Comparison of ENCODE assay signal across 25 cellular contexts in the genomic region with DNA sequence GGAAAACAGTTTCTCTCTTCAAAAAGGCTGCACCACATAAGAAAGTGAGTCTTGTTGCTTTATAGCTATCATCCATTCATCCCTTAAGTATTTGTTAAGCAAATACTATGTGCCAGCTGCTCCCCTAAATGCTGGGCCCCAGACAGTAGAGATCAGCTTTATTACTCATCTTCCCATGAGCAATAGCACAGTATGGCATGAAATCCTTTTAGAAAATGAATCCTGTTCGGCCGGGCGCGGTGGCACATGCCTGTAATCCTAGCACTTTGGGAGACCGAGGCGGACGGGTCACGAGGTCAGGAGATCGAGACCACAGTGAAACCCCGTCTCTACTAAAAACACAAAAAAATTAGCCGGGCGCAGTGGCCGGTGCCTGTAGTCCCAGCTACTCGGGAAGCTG.
DNase-seq lines count a peak whose midpoint lies in the region; ATAC-seq and TF ChIP-seq lines count a peak whose summit lies in the region.
"Had no signal": no experiment of that assay in that cellular context is flagged by ENCODE, and none has a peak within 500 bp of the region (broad histone marks: within the 10 kb centered on the region; RNA-seq: fewer than 3 reads in every experiment).

No MANE protein-coding gene starts in this region.

- H3K27me3 Mint-ChIP-seq in chondrocyte (ENCODE audit: low read depth), result no peaks in the 10 kb centered on the region
- H3K27me3 Mint-ChIP-seq: activated naive CD4-positive, alpha-beta T cell treated with anti-CD3 and anti-CD28 coated beads, Interleukin-2, amount 50 U/mL, for 24 hours; CD4-positive, alpha-beta memory T cell; effector memory CD8-positive, alpha-beta T cell; stimulated activated naive CD8-positive, alpha-beta T cell treated with anti-CD3 and anti-CD28 coated beads, Interleukin-15, Interleukin-2, amounts not matched to agents 100 ng/mL and 50 ng/mL, for 24 hours; T-cell had no signal

- peaks cover 3% of the 10 kb centered on the region for H3K36me3 Mint-ChIP-seq in chondrocyte (ENCODE audit: low read depth)
- H3K36me3 Mint-ChIP-seq: activated naive CD4-positive, alpha-beta T cell treated with anti-CD3 and anti-CD28 coated beads, Interleukin-2, amount 50 U/mL, for 24 hours had no signal

- intact Hi-C loops in left colon (cut with DNase I, micrococcal nuclease), result no loop called here

- no peak for TF ChIP-seq CTCF in chondrocyte (IDR thresholded peaks at IDR 0.05)

- ATAC-seq in left colon (peak; percentile 31), HG03521 (IDR thresholded peaks at IDR 0.05; ENCODE audit: unreplicated experiment) (no peak)
- ATAC-seq: effector memory CD8-positive, alpha-beta T cell; GM12878; naive thymus-derived CD8-positive, alpha-beta T cell; T-cell had no signal

- no peaks in the 10 kb centered on the region for H3K9me3 Mint-ChIP-seq in chondrocyte (ENCODE audit: low read depth)
- H3K9me3 Mint-ChIP-seq: activated naive CD4-positive, alpha-beta T cell treated with anti-CD3 and anti-CD28 coated beads, Interleukin-2, amount 50 U/mL, for 24 hours; activated T-helper 1 cell treated with anti-CD3 and anti-CD28 coated beads, Interleukin-12 subunit alpha, Interleukin-12 subunit beta, Interleukin-2, Interleukin-4 antibody, amounts not matched to agents 30 ng/mL and 10 ng/mL and 1 ng/mL, durations not matched to agents 14 hours and 24 hours and 36 hours; CD4-positive, alpha-beta memory T cell; effector memory CD8-positive, alpha-beta T cell; stimulated activated naive CD8-positive, alpha-beta T cell treated with anti-CD3 and anti-CD28 coated beads, Interleukin-15, Interleukin-2, amounts not matched to agents 100 ng/mL and 50 ng/mL, for 24 hours; T-cell had no signal

- H3K4me3 Mint-ChIP-seq in chondrocyte (ENCODE audit: unreplicated experiment), result no peak overlapping the region
- H3K4me3 Mint-ChIP-seq: activated naive CD4-positive, alpha-beta T cell treated with anti-CD3 and anti-CD28 coated beads, Interleukin-2, amount 50 U/mL, for 24 hours; activated T-helper 1 cell treated with anti-CD3 and anti-CD28 coated beads, Interleukin-12 subunit alpha, Interleukin-12 subunit beta, Interleukin-2, Interleukin-4 antibody, amounts not matched to agents 30 ng/mL and 10 ng/mL and 1 ng/mL, durations not matched to agents 14 hours and 24 hours and 36 hours; CD4-positive, alpha-beta memory T cell; effector memory CD8-positive, alpha-beta T cell; naive thymus-derived CD8-positive, alpha-beta T cell; stimulated activated naive CD8-positive, alpha-beta T cell treated with anti-CD3 and anti-CD28 coated beads, Interleukin-15, Interleukin-2, amounts not matched to agents 100 ng/mL and 50 ng/mL, for 24 hours; T-cell had no signal

- peaks cover 24% of the 10 kb centered on the region for H3K4me1 Mint-ChIP-seq in chondrocyte (ENCODE audit: low read depth)
- H3K4me1 Mint-ChIP-seq: activated naive CD4-positive, alpha-beta T cell treated with anti-CD3 and anti-CD28 coated beads, Interleukin-2, amount 50 U/mL, for 24 hours; CD4-positive, alpha-beta memory T cell; naive thymus-derived CD8-positive, alpha-beta T cell; T-cell had no signal

- H3K27ac Mint-ChIP-seq in chondrocyte (ENCODE audit: unreplicated experiment), result peak overlapping the region; percentile 76
- H3K27ac Mint-ChIP-seq: activated naive CD4-positive, alpha-beta T cell treated with anti-CD3 and anti-CD28 coated beads, Interleukin-2, amount 50 U/mL, for 24 hours; activated T-helper 1 cell treated with anti-CD3 and anti-CD28 coated beads, Interleukin-12 subunit alpha, Interleukin-12 subunit beta, Interleukin-2, Interleukin-4 antibody, amounts not matched to agents 30 ng/mL and 10 ng/mL and 1 ng/mL, durations not matched to agents 14 hours and 24 hours and 36 hours; CD4-positive, alpha-beta memory T cell; effector memory CD8-positive, alpha-beta T cell; naive thymus-derived CD8-positive, alpha-beta T cell; stimulated activated naive CD8-positive, alpha-beta T cell treated with anti-CD3 and anti-CD28 coated beads, Interleukin-15, Interleukin-2, amounts not matched to agents 100 ng/mL and 50 ng/mL, for 24 hours; T-cell had no signal

- DNase-seq in EL, result peak; percentile 55
- peak; percentile 9 for DNase-seq in NCI-H460 (ENCODE audit: extremely low read depth, low read depth)
- no peak for DNase-seq in chondrocyte (ENCODE audit: low spot score)
- no peak for DNase-seq in left colon
- no peak for DNase-seq in stimulated activated CD4-positive, alpha-beta T cell treated with anti-CD3 and anti-CD28 coated beads, Interleukin-4, amount 100 ng/mL, for 4 hours
- DNase-seq in 8988T, result no peak
- DNase-seq in medulla oblongata (ENCODE audit: extremely low spot score), result no peak
- DNase-seq: activated CD4-positive, alpha-beta T cell treated with anti-CD3 and anti-CD28 coated beads for 4 hours; CD4-positive, alpha-beta memory T cell; DMS53; effector memory CD8-positive, alpha-beta T cell; glutamatergic neuron; mesendoderm; naive thymus-derived CD8-positive, alpha-beta T cell; NCI-H1105 treated with DMSO at 0.1 percent for 48 hours; NCI-H526 treated with DMSO at 0.1 percent for 48 hours; ovary; SIG-M5; T-cell; thyroid gland had no signal

Comparison
In these comparisons a context has a peak if more than half of its experiments do, and no peak if none do; other contexts are left out.
1. DNase-seq: peak in EL (single experiment) and NCI-H460 (single experiment); none in chondrocyte (single experiment), left colon (0 of 2), stimulated activated CD4-positive, alpha-beta T cell treated with anti-CD3 and anti-CD28 coated beads, Interleukin-4, amount 100 ng/mL, for 4 hours (0 of 2), 8988T (single experiment) and medulla oblongata (single experiment).